In genomic region chr5:180289433-180289832, GRCh38 we compare ENCODE assay signal across 15 cellular contexts. TPM values are rescaled to one million over a fixed set of nuclear protein-coding genes. Genes with fewer than 3 reads are reported as not detected.
DNase-seq lines count a peak whose midpoint lies in the region; TF ChIP-seq lines count a peak whose summit lies in the region.
"Had no signal": no experiment of that assay in that cellular context is flagged by ENCODE, and none has a peak within 500 bp of the region (broad histone marks: within the 10 kb centered on the region; RNA-seq: fewer than 3 reads in every experiment).

No MANE protein-coding gene starts in this region.

- TF ChIP-seq CTCF in C4-2B (conservative IDR thresholded peaks at IDR 0.05) (no peak), HEK293 (tag by site-specific recombination; IDR thresholded peaks at IDR 0.05) (no peak)

- H3K27ac ChIP-seq in C4-2B (peak overlapping the region; percentile 68), HEK293 (ENCODE audit: extremely low read depth, low read depth, low read length) (no peak overlapping the region)

- POLR2A ChIA-PET in HEK293 (lab: Yijun Ruan, JAX): interaction anchor here (0.5 to 1.6 kb wide), 2 partner anchors 31 to 81 kb away, joined by 4 read pairs; partner anchors contain the start of gene RASGEF1C

- H3K4me1 ChIP-seq in HEK293 (ENCODE audit: control insufficient read depth, insufficient read depth, low read length): 0 out of 2 replicates have a peak, but pooled peaks cover 3% of the 10 kb centered on the region

- H3K36me3 ChIP-seq in HEK293 (ENCODE audit: control insufficient read depth in 2 of 2, insufficient read depth in 1 of 2, low read length in 2 of 2): peaks cover 7 to 33% of the 10 kb centered on the region in 2 experiments

- H3K9me3 ChIP-seq in HEK293 (ENCODE audit: control insufficient read depth, insufficient read depth, low read depth, low read length): no peaks in the 10 kb centered on the region

- peak; percentile 52 for DNase-seq in SK-N-DZ (ENCODE audit: low spot score)
- DNase-seq in left kidney (ENCODE audit: low read depth, low spot score): peak; percentile 49
- no peak for DNase-seq in HuH-7 (ENCODE audit: low spot score)
- no peak for DNase-seq in RPMI8226
- DNase-seq in UCSD-AML1 (lab: John Stamatoyannopoulos, UW; ENCODE audit: unreplicated experiment): no peak
- DNase-seq in activated T-cell treated with anti-CD3 and anti-CD28 coated beads, Interleukin-2, amount 50 U/mL, for 1 hour: no peak
- DNase-seq: activated CD4-positive, alpha-beta T cell treated with anti-CD3 and anti-CD28 coated beads for 36 hours; activated T-cell treated with anti-CD3 and anti-CD28 coated beads, Interleukin-2, amount 50 U/mL, for 48 hours; AML-193; NCI-H187; stimulated activated naive B cell treated with anti-CD40 and anti-IgM and Interleukin-4, amounts not matched to agents 10 μg/mL and 1 μg/mL and 100 μg/mL, for 72 hours; T-helper 17 cell had no signal

- no peak overlapping the region for H3K4me3 ChIP-seq in HEK293 (ENCODE audit: low read depth, low read length)
- H3K4me3 ChIP-seq: K562 had no signal

- CTCF ChIA-PET in HEK293 (lab: Yijun Ruan, JAX): interaction anchor here (0.7 to 2.8 kb wide), 4 partner anchors 20 to 182 kb away, joined by 3 to 11 read pairs (median 5); partner anchors contain the start of gene RASGEF1C

TF ChIP-seq in HEK293, 187 proteins besides CTCF, POLR2A, EP300 and RAD21:
- TF ChIP-seq ZSCAN16 (tag by site-specific recombination; IDR thresholded peaks at IDR 0.05) (no peak), KLF9 (tag by site-specific recombination; IDR thresholded peaks at IDR 0.05; ENCODE audit: low read depth) (no peak), OSR2 (tag by site-specific recombination; IDR thresholded peaks at IDR 0.05) (peak; percentile 64)
- TF ChIP-seq, protein P1, sequence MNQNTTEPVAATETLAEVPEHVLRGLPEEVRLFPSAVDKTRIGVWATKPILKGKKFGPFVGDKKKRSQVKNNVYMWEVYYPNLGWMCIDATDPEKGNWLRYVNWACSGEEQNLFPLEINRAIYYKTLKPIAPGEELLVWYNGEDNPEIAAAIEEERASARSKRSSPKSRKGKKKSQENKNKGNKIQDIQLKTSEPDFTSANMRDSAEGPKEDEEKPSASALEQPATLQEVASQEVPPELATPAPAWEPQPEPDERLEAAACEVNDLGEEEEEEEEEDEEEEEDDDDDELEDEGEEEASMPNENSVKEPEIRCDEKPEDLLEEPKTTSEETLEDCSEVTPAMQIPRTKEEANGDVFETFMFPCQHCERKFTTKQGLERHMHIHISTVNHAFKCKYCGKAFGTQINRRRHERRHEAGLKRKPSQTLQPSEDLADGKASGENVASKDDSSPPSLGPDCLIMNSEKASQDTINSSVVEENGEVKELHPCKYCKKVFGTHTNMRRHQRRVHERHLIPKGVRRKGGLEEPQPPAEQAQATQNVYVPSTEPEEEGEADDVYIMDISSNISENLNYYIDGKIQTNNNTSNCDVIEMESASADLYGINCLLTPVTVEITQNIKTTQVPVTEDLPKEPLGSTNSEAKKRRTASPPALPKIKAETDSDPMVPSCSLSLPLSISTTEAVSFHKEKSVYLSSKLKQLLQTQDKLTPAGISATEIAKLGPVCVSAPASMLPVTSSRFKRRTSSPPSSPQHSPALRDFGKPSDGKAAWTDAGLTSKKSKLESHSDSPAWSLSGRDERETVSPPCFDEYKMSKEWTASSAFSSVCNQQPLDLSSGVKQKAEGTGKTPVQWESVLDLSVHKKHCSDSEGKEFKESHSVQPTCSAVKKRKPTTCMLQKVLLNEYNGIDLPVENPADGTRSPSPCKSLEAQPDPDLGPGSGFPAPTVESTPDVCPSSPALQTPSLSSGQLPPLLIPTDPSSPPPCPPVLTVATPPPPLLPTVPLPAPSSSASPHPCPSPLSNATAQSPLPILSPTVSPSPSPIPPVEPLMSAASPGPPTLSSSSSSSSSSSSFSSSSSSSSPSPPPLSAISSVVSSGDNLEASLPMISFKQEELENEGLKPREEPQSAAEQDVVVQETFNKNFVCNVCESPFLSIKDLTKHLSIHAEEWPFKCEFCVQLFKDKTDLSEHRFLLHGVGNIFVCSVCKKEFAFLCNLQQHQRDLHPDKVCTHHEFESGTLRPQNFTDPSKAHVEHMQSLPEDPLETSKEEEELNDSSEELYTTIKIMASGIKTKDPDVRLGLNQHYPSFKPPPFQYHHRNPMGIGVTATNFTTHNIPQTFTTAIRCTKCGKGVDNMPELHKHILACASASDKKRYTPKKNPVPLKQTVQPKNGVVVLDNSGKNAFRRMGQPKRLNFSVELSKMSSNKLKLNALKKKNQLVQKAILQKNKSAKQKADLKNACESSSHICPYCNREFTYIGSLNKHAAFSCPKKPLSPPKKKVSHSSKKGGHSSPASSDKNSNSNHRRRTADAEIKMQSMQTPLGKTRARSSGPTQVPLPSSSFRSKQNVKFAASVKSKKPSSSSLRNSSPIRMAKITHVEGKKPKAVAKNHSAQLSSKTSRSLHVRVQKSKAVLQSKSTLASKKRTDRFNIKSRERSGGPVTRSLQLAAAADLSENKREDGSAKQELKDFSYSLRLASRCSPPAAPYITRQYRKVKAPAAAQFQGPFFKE (tag by site-specific recombination; IDR thresholded peaks at IDR 0.05; ENCODE audit: borderline replicate concordance): no peak

RNA-seq across cellular contexts. Expression of gene MAPK9, which starts 2.5 kb away (rescaled TPM):
- 23.9 and 27.6 TPM in 2 replicates for polyA plus RNA-seq in SK-N-DZ (2014; cell fraction: cytosol; rRNA removed)
- polyA plus RNA-seq in SK-N-DZ (2014; cell fraction: nucleus; rRNA removed): 28.9 and 45.1 TPM in 2 replicates

Comparison
In these comparisons a context has a peak if more than half of its experiments do, and no peak if none do; other contexts are left out.
1. DNase-seq: peak in SK-N-DZ (single experiment) and left kidney (single experiment); none in HuH-7 (single experiment), RPMI8226 (single experiment), UCSD-AML1 (single experiment) and activated T-cell treated with anti-CD3 and anti-CD28 coated beads, Interleukin-2, amount 50 U/mL, for 1 hour (single experiment).